In the genomic region with DNA sequence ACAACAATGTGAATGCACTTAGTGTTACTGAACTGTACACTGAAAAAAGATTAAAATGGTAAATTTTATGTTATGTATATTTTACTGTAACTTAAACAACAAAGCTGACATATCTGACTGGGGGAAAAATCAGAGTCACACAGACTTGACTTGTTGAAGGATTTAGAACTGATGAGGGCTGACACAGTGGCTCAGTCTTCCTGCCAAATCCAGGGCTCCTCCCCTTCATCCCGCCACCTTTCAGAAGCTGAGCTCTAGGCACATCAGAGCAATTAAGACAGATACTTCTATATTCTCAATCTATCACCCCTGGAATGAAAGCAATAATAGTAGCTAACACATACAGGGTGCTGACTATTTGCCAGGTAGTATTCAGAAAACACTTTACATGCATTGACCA, we compare ENCODE assay signal across 30 cellular contexts. TPM values are rescaled to one million over a fixed set of nuclear protein-coding genes. Genes with fewer than 3 reads are reported as not detected.
"Had no signal": no experiment of that assay in that cellular context is flagged by ENCODE, and none has a peak within 500 bp of the region (broad histone marks: within the 10 kb centered on the region; RNA-seq: fewer than 3 reads in every experiment).

No MANE protein-coding gene starts in this region.

- H3K36me3 ChIP-seq: lower lobe of right lung, pancreas, prostate gland, right lobe of liver, stomach, thyroid gland, transverse colon, upper lobe of right lung, uterus had no signal

- DNase-seq: hypothalamus; immature natural killer cell; kidney; lower lobe of right lung; mammary epithelial cell; mesenchymal stem cell; naive thymus-derived CD8-positive, alpha-beta T cell; nucleus accumbens; pancreas; posterior cingulate gyrus; retina; right lobe of liver; stimulated activated CD4-positive, alpha-beta T cell treated with anti-CD3 and anti-CD28 coated beads, Interleukin-12 subunit alpha, Interleukin-12 subunit beta, amount 100 ng/mL, for 4 hours; stimulated activated CD4-positive, alpha-beta T cell treated with anti-CD3 and anti-CD28 coated beads, Interleukin-15, amount 100 ng/mL, for 24 hours; stimulated activated CD4-positive, alpha-beta T cell treated with anti-CD3 and anti-CD28 coated beads, Interleukin-2, amount 100 ng/mL, for 24 hours; stimulated activated CD4-positive, alpha-beta T cell treated with anti-CD3 and anti-CD28 coated beads, Interleukin-4, amount 100 ng/mL, for 1 hour; stimulated activated naive B cell treated with anti-CD40 and anti-IgM and Interleukin-4, amounts not matched to agents 10 μg/mL and 1 μg/mL and 100 μg/mL, for 72 hours; stimulated activated naive CD8-positive, alpha-beta T cell treated with anti-CD3 and anti-CD28 coated beads, Interleukin-15, Interleukin-2, amounts not matched to agents 100 U/mL and 50 U/mL, for 24 hours; stomach; testis; thyroid gland; transverse colon; upper lobe of right lung; uterus had no signal

- ATAC-seq: lower lobe of right lung; naive thymus-derived CD8-positive, alpha-beta T cell; pancreas; right lobe of liver; stimulated activated naive B cell treated with anti-CD40 and anti-IgM and Interleukin-4, amounts not matched to agents 10 μg/mL and 1 μg/mL and 100 μg/mL, for 72 hours; stimulated activated naive CD8-positive, alpha-beta T cell treated with anti-CD3 and anti-CD28 coated beads, Interleukin-15, Interleukin-2, amounts not matched to agents 100 U/mL and 50 U/mL, for 24 hours; upper lobe of right lung had no signal

- H3K4me3 ChIP-seq: lower lobe of right lung, pancreas, prostate gland, right lobe of liver, stomach, testis, thyroid gland, transverse colon, upper lobe of right lung, uterus had no signal

- H3K9me3 ChIP-seq: lower lobe of right lung, pancreas, prostate gland, right lobe of liver, stomach, testis, thyroid gland, transverse colon, upper lobe of right lung, uterus had no signal

- H3K4me1 ChIP-seq: lower lobe of right lung, prostate gland, right lobe of liver, stomach, testis, thyroid gland, transverse colon, upper lobe of right lung, uterus had no signal

- H3K27me3 ChIP-seq: pancreas, right lobe of liver, stomach, testis, thyroid gland, transverse colon, upper lobe of right lung, uterus had no signal

- H3K27ac ChIP-seq: lower lobe of right lung, pancreas, prostate gland, right lobe of liver, stomach, testis, thyroid gland, transverse colon, upper lobe of right lung, uterus had no signal

RNA-seq across cellular contexts. Expression of gene TAS2R1, which starts 27.7 kb away (rescaled TPM):
- total RNA-seq: kidney; liver; lower lobe of right lung; mammary epithelial cell; mucosa of gallbladder; naive thymus-derived CD8-positive, alpha-beta T cell; neural crest cell; osteoblast; pancreas; prostate gland; right lobe of liver; skeletal muscle tissue; stomach; transverse colon; upper lobe of right lung; uterus had no signal
- polyA plus RNA-seq: immature natural killer cell; liver; mammary epithelial cell; naive thymus-derived CD8-positive, alpha-beta T cell; pancreas; stomach had no signal
